In the genomic region with DNA sequence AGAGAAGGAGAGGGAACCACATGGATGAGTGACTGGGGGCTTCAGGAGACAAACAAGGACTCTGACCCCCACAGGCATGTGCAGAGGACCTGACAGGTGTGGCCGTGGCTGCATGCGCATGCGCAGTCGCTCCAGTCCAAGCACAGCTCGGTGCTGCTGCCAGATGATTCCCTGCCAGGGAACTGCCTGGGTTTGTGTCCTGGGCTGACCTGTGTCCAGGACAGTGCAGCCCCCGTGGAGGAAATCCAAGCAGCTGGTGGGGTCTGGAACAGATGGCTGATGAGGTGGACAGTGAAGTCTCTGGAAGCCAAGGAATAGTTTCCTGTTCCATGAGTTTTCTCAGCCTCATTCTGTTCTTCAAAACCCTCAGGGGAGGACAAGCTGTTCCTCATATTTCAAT, we compare ENCODE assay signal across 1 cellular context.
TF ChIP-seq lines count a peak whose summit lies in the region.

No MANE protein-coding gene starts in this region.

TF ChIP-seq in SK-N-SH treated with all-trans-retinoic acid at 6 μM for 48 hours, 23 proteins besides CTCF, POLR2A, EP300 and RAD21 (continued from another document):
- no peak for TF ChIP-seq ZFP30 (CRISPR knock-in tag; IDR thresholded peaks at IDR 0.05)
- no peak for TF ChIP-seq ARNTL (CRISPR knock-in tag; IDR thresholded peaks at IDR 0.05; ENCODE audit: borderline replicate concordance, low read depth)
- no peak for TF ChIP-seq ZFP3 (CRISPR knock-in tag; IDR thresholded peaks at IDR 0.05)
- TF ChIP-seq SNAI2 (CRISPR knock-in tag; IDR thresholded peaks at IDR 0.05): no peak
- TF ChIP-seq ISL1 (CRISPR knock-in tag; IDR thresholded peaks at IDR 0.05): no peak
- no peak for TF ChIP-seq TOX (CRISPR knock-in tag; IDR thresholded peaks at IDR 0.05; ENCODE audit: borderline replicate concordance)
- TF ChIP-seq, protein P1, sequence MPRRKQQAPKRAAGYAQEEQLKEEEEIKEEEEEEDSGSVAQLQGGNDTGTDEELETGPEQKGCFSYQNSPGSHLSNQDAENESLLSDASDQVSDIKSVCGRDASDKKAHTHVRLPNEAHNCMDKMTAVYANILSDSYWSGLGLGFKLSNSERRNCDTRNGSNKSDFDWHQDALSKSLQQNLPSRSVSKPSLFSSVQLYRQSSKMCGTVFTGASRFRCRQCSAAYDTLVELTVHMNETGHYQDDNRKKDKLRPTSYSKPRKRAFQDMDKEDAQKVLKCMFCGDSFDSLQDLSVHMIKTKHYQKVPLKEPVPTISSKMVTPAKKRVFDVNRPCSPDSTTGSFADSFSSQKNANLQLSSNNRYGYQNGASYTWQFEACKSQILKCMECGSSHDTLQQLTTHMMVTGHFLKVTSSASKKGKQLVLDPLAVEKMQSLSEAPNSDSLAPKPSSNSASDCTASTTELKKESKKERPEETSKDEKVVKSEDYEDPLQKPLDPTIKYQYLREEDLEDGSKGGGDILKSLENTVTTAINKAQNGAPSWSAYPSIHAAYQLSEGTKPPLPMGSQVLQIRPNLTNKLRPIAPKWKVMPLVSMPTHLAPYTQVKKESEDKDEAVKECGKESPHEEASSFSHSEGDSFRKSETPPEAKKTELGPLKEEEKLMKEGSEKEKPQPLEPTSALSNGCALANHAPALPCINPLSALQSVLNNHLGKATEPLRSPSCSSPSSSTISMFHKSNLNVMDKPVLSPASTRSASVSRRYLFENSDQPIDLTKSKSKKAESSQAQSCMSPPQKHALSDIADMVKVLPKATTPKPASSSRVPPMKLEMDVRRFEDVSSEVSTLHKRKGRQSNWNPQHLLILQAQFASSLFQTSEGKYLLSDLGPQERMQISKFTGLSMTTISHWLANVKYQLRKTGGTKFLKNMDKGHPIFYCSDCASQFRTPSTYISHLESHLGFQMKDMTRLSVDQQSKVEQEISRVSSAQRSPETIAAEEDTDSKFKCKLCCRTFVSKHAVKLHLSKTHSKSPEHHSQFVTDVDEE (CRISPR knock-in tag; IDR thresholded peaks at IDR 0.05): no peak
